In the genomic region with DNA sequence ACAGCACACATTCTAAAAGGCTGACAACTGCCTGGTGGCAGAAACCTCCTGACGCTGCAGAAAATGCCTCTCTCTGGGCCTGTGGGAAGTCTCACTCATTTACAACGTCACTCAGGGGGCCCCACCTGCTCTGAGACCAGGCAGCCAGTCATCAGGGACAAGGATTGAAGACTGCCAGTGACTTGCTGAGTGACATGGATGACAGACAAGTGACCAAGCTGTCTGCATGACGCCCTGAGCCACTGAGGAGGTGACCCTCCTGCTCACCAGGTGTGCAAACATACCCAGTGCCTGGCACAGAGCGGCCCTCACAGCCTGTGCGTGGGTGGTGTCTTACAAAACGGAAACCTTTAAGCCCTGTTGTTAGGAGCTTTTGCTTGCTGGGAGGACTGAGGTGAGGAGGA, we compare ENCODE assay signal across 8 cellular contexts.
DNase-seq lines count a peak whose midpoint lies in the region; ATAC-seq and TF ChIP-seq lines count a peak whose summit lies in the region.

No MANE protein-coding gene starts in this region.

- POLR2A ChIA-PET in CD4-positive, alpha-beta T cell (lab: Charles Lee) = interaction anchor here (1.4 kb wide), 1 partner anchor 14 kb away, joined by 3 read pairs; no protein-coding TSS in a partner anchor
- POLR2A ChIA-PET in activated CD4-positive, alpha-beta memory T cell treated with anti-CD3 and anti-CD28 coated beads for 36 hours (lab: Charles Lee) = no interaction called here
- POLR2A ChIA-PET in MCF 10A (lab: Yijun Ruan, JAX) = no interaction called here

- H3K27ac ChIP-seq in CD4-positive, alpha-beta T cell (ENCODE audit: low read depth, low read length) = peak overlapping the region; percentile 75
- H3K27ac ChIP-seq in lower lobe of right lung = no peak overlapping the region
- H3K27ac ChIP-seq in osteoblast (ENCODE audit: low read depth, low read length) = no peak overlapping the region

- no peaks in the 10 kb centered on the region for H3K79me2 ChIP-seq in osteoblast (ENCODE audit: insufficient read depth, low read length)

- H3K36me3 ChIP-seq in lower lobe of right lung (no peaks in the 10 kb centered on the region), osteoblast (ENCODE audit: insufficient read depth, low read length) (no peaks in the 10 kb centered on the region)

- peak overlapping the region; percentile 94 for H3K27ac Mint-ChIP-seq in CD4-positive, alpha-beta T cell
- H3K27ac Mint-ChIP-seq in activated CD4-positive, alpha-beta memory T cell treated with anti-CD3 and anti-CD28 coated beads for 36 hours = peak overlapping the region; percentile 96
- no peak overlapping the region for H3K27ac Mint-ChIP-seq in MCF 10A (ENCODE audit: low read depth, unreplicated experiment)

- H4K20me1 ChIP-seq in osteoblast (ENCODE audit: insufficient read depth, low read length) = no peaks in the 10 kb centered on the region

- peaks cover 60% of the 10 kb centered on the region for H3K4me1 Mint-ChIP-seq in CD4-positive, alpha-beta T cell (ENCODE audit: low read depth)
- peaks cover 50% of the 10 kb centered on the region for H3K4me1 Mint-ChIP-seq in activated CD4-positive, alpha-beta memory T cell treated with anti-CD3 and anti-CD28 coated beads for 36 hours (ENCODE audit: low read depth)
- no peaks in the 10 kb centered on the region for H3K4me1 Mint-ChIP-seq in MCF 10A (ENCODE audit: insufficient read depth, unreplicated experiment)

- no peaks in the 10 kb centered on the region for H3K9me3 Mint-ChIP-seq in CD4-positive, alpha-beta T cell
- no peaks in the 10 kb centered on the region for H3K9me3 Mint-ChIP-seq in activated CD4-positive, alpha-beta memory T cell treated with anti-CD3 and anti-CD28 coated beads for 36 hours
- no peaks in the 10 kb centered on the region for H3K9me3 Mint-ChIP-seq in MCF 10A (ENCODE audit: unreplicated experiment)

- no peak overlapping the region for H3K4me2 ChIP-seq in osteoblast (ENCODE audit: insufficient read depth, low read length)

- intact Hi-C loops in CD4-positive, alpha-beta T cell (cut with DNase I, micrococcal nuclease) = no loop called here
- intact Hi-C loops in activated CD4-positive, alpha-beta memory T cell treated with anti-CD3 and anti-CD28 coated beads for 36 hours (cut with micrococcal nuclease) = loop anchor here (1.0 to 10.0 kb wide), 3 partner anchors 103 to 916 kb away; a partner anchor contains a TSS
- intact Hi-C loops in lower lobe of right lung (cut with DNase I) (no loop called here), MCF 10A (cut with micrococcal nuclease) (no loop called here)

- no peak for TF ChIP-seq CTCF in CD4-positive, alpha-beta T cell (IDR thresholded peaks at IDR 0.05)
- TF ChIP-seq CTCF in lower lobe of right lung (IDR thresholded peaks at IDR 0.05) (no peak), osteoblast (IDR thresholded peaks at IDR 0.05; ENCODE audit: extremely low read depth, low read depth, low read length) (no peak), MCF 10A (IDR thresholded peaks at IDR 0.05; ENCODE audit: unreplicated experiment) (no peak)

- H3K9me3 ChIP-seq in CD4-positive, alpha-beta T cell (ENCODE audit: control insufficient read depth, low read length) = no peaks in the 10 kb centered on the region
- no peaks in the 10 kb centered on the region for H3K9me3 ChIP-seq in lower lobe of right lung
- H3K9me3 ChIP-seq in osteoblast (ENCODE audit: low read depth, low read length) = no peaks in the 10 kb centered on the region

- H3K4me1 ChIP-seq in lower lobe of right lung (peaks cover 7% of the 10 kb centered on the region), osteoblast (ENCODE audit: insufficient read depth, low read length) (no peaks in the 10 kb centered on the region)

- H3K36me3 Mint-ChIP-seq in CD4-positive, alpha-beta T cell (ENCODE audit: low read depth) = no peaks in the 10 kb centered on the region
- H3K36me3 Mint-ChIP-seq in activated CD4-positive, alpha-beta memory T cell treated with anti-CD3 and anti-CD28 coated beads for 36 hours = no peaks in the 10 kb centered on the region
- no peaks in the 10 kb centered on the region for H3K36me3 Mint-ChIP-seq in MCF 10A (ENCODE audit: insufficient read depth, unreplicated experiment)

- ATAC-seq in CD4-positive, alpha-beta T cell (ENCODE audit: poor library complexity) = peak; percentile 79
- ATAC-seq in HG03520 (IDR thresholded peaks at IDR 0.05; ENCODE audit: unreplicated experiment) (peak; percentile 60), lower lobe of right lung (peak; percentile 33 to 44), GM19397 (IDR thresholded peaks at IDR 0.05; ENCODE audit: unreplicated experiment) (no peak)

- H2AFZ ChIP-seq in osteoblast (ENCODE audit: low read length) = no peak overlapping the region

- peak in 9 of 10 experiments; percentile 10 to 47 (median 24) for DNase-seq in CD4-positive, alpha-beta T cell
- DNase-seq in activated CD4-positive, alpha-beta memory T cell treated with anti-CD3 and anti-CD28 coated beads for 36 hours = peak; percentile 86
- DNase-seq in lower lobe of right lung (no peak), osteoblast (ENCODE audit: insufficient read length, low spot score, missing footprints) (no peak), NCI-H82 (lab: John Stamatoyannopoulos, UW) (no peak), MCF 10A (ENCODE audit: unreplicated experiment) (no peak)

- no peak overlapping the region for H3K4me3 ChIP-seq in lower lobe of right lung
- no peak overlapping the region for H3K4me3 ChIP-seq in osteoblast (ENCODE audit: insufficient read depth, low read length)

- H3K4me3 Mint-ChIP-seq in CD4-positive, alpha-beta T cell = peak overlapping the region; percentile 21
- H3K4me3 Mint-ChIP-seq in activated CD4-positive, alpha-beta memory T cell treated with anti-CD3 and anti-CD28 coated beads for 36 hours = peak overlapping the region; percentile 42
- H3K4me3 Mint-ChIP-seq in MCF 10A (ENCODE audit: unreplicated experiment) = no peak overlapping the region

- no peaks in the 10 kb centered on the region for H3K27me3 Mint-ChIP-seq in CD4-positive, alpha-beta T cell
- no peaks in the 10 kb centered on the region for H3K27me3 Mint-ChIP-seq in activated CD4-positive, alpha-beta memory T cell treated with anti-CD3 and anti-CD28 coated beads for 36 hours
- peaks cover 19% of the 10 kb centered on the region for H3K27me3 Mint-ChIP-seq in MCF 10A (ENCODE audit: insufficient read depth, unreplicated experiment)

- no TSS peak for BruUV-seq in MCF 10A (replicated peaks; lab: Mats Ljungman, UMichigan)

- CTCF ChIA-PET in CD4-positive, alpha-beta T cell (lab: Charles Lee) = no interaction called here
- CTCF ChIA-PET in activated CD4-positive, alpha-beta memory T cell treated with anti-CD3 and anti-CD28 coated beads for 36 hours (lab: Charles Lee) = no interaction called here
- CTCF ChIA-PET in MCF 10A (lab: Yijun Ruan, JAX) = interaction anchor here (1.0 kb wide), 1 partner anchor 40 kb away, joined by 3 read pairs; no protein-coding TSS in a partner anchor

- H3K27me3 ChIP-seq in CD4-positive, alpha-beta T cell (ENCODE audit: control insufficient read depth, insufficient read depth, low read length) = no peaks in the 10 kb centered on the region
- no peaks in the 10 kb centered on the region for H3K27me3 ChIP-seq in lower lobe of right lung (ENCODE audit: low read depth)
- H3K27me3 ChIP-seq in osteoblast (ENCODE audit: insufficient read depth, low read length) = peaks cover 26% of the 10 kb centered on the region

Comparison
In these comparisons a context has a peak if more than half of its experiments do, and no peak if none do; other contexts are left out.
1. DNase-seq: peak in CD4-positive, alpha-beta T cell (9 of 10) and activated CD4-positive, alpha-beta memory T cell treated with anti-CD3 and anti-CD28 coated beads for 36 hours (single experiment); none in lower lobe of right lung (single experiment), osteoblast (single experiment), NCI-H82 (single experiment) and MCF 10A (single experiment).